ENCODE assay signal across 8 cellular contexts in the genomic region with DNA sequence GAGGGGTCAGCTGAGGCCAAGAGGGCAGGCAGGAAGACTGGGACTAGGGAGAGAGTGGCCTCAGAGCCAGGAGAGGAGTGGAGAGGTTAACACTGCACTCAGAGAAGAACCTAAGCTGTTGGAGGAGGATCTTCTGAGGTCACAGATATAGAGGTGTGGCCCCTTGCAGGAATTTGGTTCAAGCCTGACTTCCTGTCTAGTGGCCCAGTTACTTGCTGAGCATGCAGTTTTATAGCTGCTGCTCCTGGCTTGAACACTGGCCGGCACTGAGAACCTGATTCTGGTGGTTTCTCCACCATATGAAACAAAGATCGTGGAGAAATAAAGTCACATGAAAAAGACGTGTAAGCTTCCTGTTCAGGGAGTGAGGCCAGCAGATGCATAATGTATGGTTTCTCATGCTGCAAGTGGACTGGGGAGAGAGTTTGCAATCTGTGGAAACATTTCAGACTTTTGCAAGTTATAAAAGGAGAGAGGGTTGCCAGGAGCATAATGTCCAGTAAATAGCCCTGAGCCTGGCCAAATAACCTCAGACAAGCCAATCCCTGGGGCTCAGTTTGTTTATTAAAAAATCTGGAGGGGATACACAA.
A peak's percentile ranks its signal among the peaks of the same experiment; 100 is the strongest.
DNase-seq lines count a peak whose midpoint lies in the region; ATAC-seq and TF ChIP-seq lines count a peak whose summit lies in the region.

No MANE protein-coding gene starts in this region.

- peaks cover 41% of the 10 kb centered on the region for H3K4me1 Mint-ChIP-seq in mesothelial cell of epicardium

- H3K9me3 ChIP-seq in OCI-LY7 (ENCODE audit: low read length): no peaks in the 10 kb centered on the region

- peak overlapping the region; percentile 62 for H3K27ac Mint-ChIP-seq in mesothelial cell of epicardium

- no peak overlapping the region for H3K4me2 ChIP-seq in OCI-LY7 (ENCODE audit: low read length)

- H3K4me1 ChIP-seq in OCI-LY7 (ENCODE audit: insufficient read depth, low read length, poor library complexity, severe bottlenecking): no peaks in the 10 kb centered on the region

- no peaks in the 10 kb centered on the region for H3K36me3 Mint-ChIP-seq in mesothelial cell of epicardium

- H3K4me3 ChIP-seq in astrocyte of the spinal cord (ENCODE audit: low read depth, low read length) (no peak overlapping the region), OCI-LY7 (ENCODE audit: low read depth, low read length, poor library complexity, severe bottlenecking) (no peak overlapping the region)

- no peak overlapping the region for H2AFZ ChIP-seq in OCI-LY7 (ENCODE audit: low read length)

- CTCF ChIA-PET in OCI-LY7 (lab: Charles Lee; ENCODE audit: unreplicated experiment): no interaction called here

- no peak overlapping the region for H3K4me3 Mint-ChIP-seq in mesothelial cell of epicardium

- POLR2A ChIA-PET in OCI-LY7 (lab: Charles Lee): no interaction called here

- H3K9me3 Mint-ChIP-seq in mesothelial cell of epicardium: no peaks in the 10 kb centered on the region

- no peak overlapping the region for H3K27ac ChIP-seq in OCI-LY7 (ENCODE audit: low read depth, low read length, poor library complexity, severe bottlenecking)

- intact Hi-C loops in OCI-LY7 (cut with micrococcal nuclease; ENCODE audit: unreplicated experiment): no loop called here

- ATAC-seq in HG03175 (IDR thresholded peaks at IDR 0.05; ENCODE audit: unreplicated experiment): peak; percentile 67

- no peaks in the 10 kb centered on the region for H3K36me3 ChIP-seq in OCI-LY7 (ENCODE audit: insufficient read depth, low read length)

- no peaks in the 10 kb centered on the region for H3K79me2 ChIP-seq in OCI-LY7 (ENCODE audit: insufficient read depth, low read depth, low read length)

- H3K27me3 Mint-ChIP-seq in mesothelial cell of epicardium (ENCODE audit: low read depth): no peaks in the 10 kb centered on the region

- in situ Hi-C loops in astrocyte of the spinal cord (cut with HindIII; ENCODE audit: low sequenced_read_pairs): no loop called here

- BruUV-seq in OCI-LY7 (replicated peaks; lab: Mats Ljungman, UMichigan): no TSS peak

- peak; percentile 0 for DNase-seq in stimulated activated CD8-positive, alpha-beta memory T cell treated with anti-CD3 and anti-CD28 coated beads, Interleukin-15, amount 100 ng/mL, for 1 hour (ENCODE audit: low read depth)
- DNase-seq in stimulated activated CD8-positive, alpha-beta memory T cell treated with anti-CD3 and anti-CD28 coated beads, Interleukin-4, amount 100 ng/mL, for 48 hours: no peak
- DNase-seq in astrocyte of the spinal cord (ENCODE audit: low read depth, low spot score): peak; percentile 43
- DNase-seq in mesothelial cell of epicardium (ENCODE audit: low spot score in 2 of 2, unreplicated experiment in 2 of 2): no peak
- DNase-seq in stimulated activated naive CD4-positive, alpha-beta T cell treated with Interleukin-2 at 50 U/mL for 16 hours (lab: John Stamatoyannopoulos, UW): no peak
- DNase-seq in OCI-LY7 (ENCODE audit: low spot score): no peak
- DNase-seq in NCI-H82 (lab: John Stamatoyannopoulos, UW): no peak

- H4K20me1 ChIP-seq in OCI-LY7 (ENCODE audit: insufficient read depth, low read length): no peaks in the 10 kb centered on the region

- H3K9me2 ChIP-seq in OCI-LY7 (ENCODE audit: insufficient read depth, low read length): no peaks in the 10 kb centered on the region

- TF ChIP-seq CTCF in astrocyte of the spinal cord (IDR thresholded peaks at IDR 0.05; ENCODE audit: low read depth, low read length): no peak
- no peak for TF ChIP-seq CTCF in mesothelial cell of epicardium (IDR thresholded peaks at IDR 0.05; ENCODE audit: unreplicated experiment)
- no peak for TF ChIP-seq CTCF in OCI-LY7 (conservative IDR thresholded peaks at IDR 0.05; ENCODE audit: low read length)

Comparison
In these comparisons a context has a peak if more than half of its experiments do, and no peak if none do; other contexts are left out.
1. DNase-seq: peak in stimulated activated CD8-positive, alpha-beta memory T cell treated with anti-CD3 and anti-CD28 coated beads, Interleukin-15, amount 100 ng/mL, for 1 hour (single experiment) and astrocyte of the spinal cord (single experiment); none in stimulated activated CD8-positive, alpha-beta memory T cell treated with anti-CD3 and anti-CD28 coated beads, Interleukin-4, amount 100 ng/mL, for 48 hours (single experiment), mesothelial cell of epicardium (0 of 2), stimulated activated naive CD4-positive, alpha-beta T cell treated with Interleukin-2 at 50 U/mL for 16 hours (single experiment), OCI-LY7 (single experiment) and NCI-H82 (single experiment).